ENCODE assay signal across 10 cellular contexts in the genomic region with DNA sequence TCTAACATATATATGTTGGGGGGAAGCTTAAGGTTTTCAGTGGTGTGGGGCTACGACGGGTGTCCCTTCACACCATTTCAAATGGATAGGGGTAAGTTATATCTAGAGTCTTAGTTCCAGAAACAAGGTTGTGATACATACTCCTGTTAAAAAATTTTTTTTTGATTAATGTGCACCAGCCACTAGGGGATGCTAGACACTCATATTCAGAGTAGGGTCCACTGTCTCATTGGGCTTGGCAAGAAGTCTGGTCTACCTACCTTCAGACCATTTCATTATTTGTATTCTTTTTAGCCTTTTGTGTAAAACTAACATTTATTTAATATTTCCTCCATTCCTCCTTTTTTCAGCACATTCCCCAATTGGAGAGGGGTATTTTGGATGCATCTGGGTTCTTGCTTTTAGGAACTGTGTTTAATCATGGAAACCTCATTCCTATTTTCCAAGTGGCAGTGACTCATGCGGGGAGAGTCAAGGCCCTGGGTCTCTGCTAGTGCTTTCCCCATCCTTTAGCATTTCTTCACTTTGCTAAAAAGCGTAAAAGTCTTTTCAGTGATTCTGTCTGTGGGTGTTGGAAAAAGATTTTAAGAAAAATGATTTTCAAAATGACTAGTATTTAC. TPM values are rescaled to one million over a fixed set of nuclear protein-coding genes. Genes with fewer than 3 reads are reported as not detected.
DNase-seq lines count a peak whose midpoint lies in the region; ATAC-seq, FAIRE-seq and TF ChIP-seq lines count a peak whose summit lies in the region.
"Had no signal": no experiment of that assay in that cellular context is flagged by ENCODE, and none has a peak within 500 bp of the region (broad histone marks: within the 10 kb centered on the region; RNA-seq: fewer than 3 reads in every experiment).

No MANE protein-coding gene starts in this region.

- H3K4me3 ChIP-seq in HCT116 (replicated peaks in 1 of 2; ENCODE audit: low read depth in 1 of 2, low read length in 2 of 2) (no peak overlapping the region), pancreas (no peak overlapping the region)
- H3K4me3 ChIP-seq: SJSA1 had no signal

- no peak for TF ChIP-seq POLR2A in HCT116 (IDR thresholded peaks at IDR 0.05; ENCODE audit: borderline replicate concordance, extremely low read depth, insufficient read depth, insufficient read length)

- H3K27me3 Mint-ChIP-seq in stimulated activated memory B cell treated with anti-CD40 and anti-IgM and Interleukin-4, amounts not matched to agents 10 μg/mL and 1 μg/mL and 100 μg/mL, for 72 hours, result no peaks in the 10 kb centered on the region
- no peaks in the 10 kb centered on the region for H3K27me3 Mint-ChIP-seq in activated CD4-positive, alpha-beta T cell treated with anti-CD3 and anti-CD28 coated beads, Interleukin-2, amount 10 ng/mL, durations not matched to agents 24 days and 14 days

- no peaks in the 10 kb centered on the region for H3K79me2 ChIP-seq in HCT116 (ENCODE audit: insufficient read depth, low read length)

- H3K9ac ChIP-seq in HCT116 (ENCODE audit: low read length), result no peak overlapping the region

- no peak overlapping the region for H3K27ac ChIP-seq in HCT116 (ENCODE audit: low read depth, low read length)
- no peak overlapping the region for H3K27ac ChIP-seq in pancreas
- H3K27ac ChIP-seq: SJSA1 had no signal

- H3K4me1 Mint-ChIP-seq in stimulated activated memory B cell treated with anti-CD40 and anti-IgM and Interleukin-4, amounts not matched to agents 10 μg/mL and 1 μg/mL and 100 μg/mL, for 72 hours, result no peaks in the 10 kb centered on the region
- no peaks in the 10 kb centered on the region for H3K4me1 Mint-ChIP-seq in activated CD4-positive, alpha-beta T cell treated with anti-CD3 and anti-CD28 coated beads, Interleukin-2, amount 10 ng/mL, durations not matched to agents 24 days and 14 days
- H3K4me1 Mint-ChIP-seq: memory B cell had no signal

- no peaks in the 10 kb centered on the region for H3K9me3 Mint-ChIP-seq in stimulated activated memory B cell treated with anti-CD40 and anti-IgM and Interleukin-4, amounts not matched to agents 10 μg/mL and 1 μg/mL and 100 μg/mL, for 72 hours
- H3K9me3 Mint-ChIP-seq in activated CD4-positive, alpha-beta T cell treated with anti-CD3 and anti-CD28 coated beads, Interleukin-2, amount 10 ng/mL, durations not matched to agents 24 days and 14 days, result no peaks in the 10 kb centered on the region

- H3K36me3 ChIP-seq in HCT116 (ENCODE audit: control insufficient read depth in 1 of 2, insufficient read depth in 2 of 2, low read length in 2 of 2) (no peaks in the 10 kb centered on the region), pancreas (no peaks in the 10 kb centered on the region)
- H3K36me3 ChIP-seq: SJSA1 had no signal

- WGBS in pancreas, 2 donors, result 29 to 33% methylated on average over 4 of the region's 4 CpGs

- no peak for FAIRE-seq in pancreas (lab: Jason Lieb, UNC)

- H2AFZ ChIP-seq in HCT116 (ENCODE audit: low read depth, low read length, poor library complexity, severe bottlenecking), result no peak overlapping the region

- no peaks in the 10 kb centered on the region for H3K36me3 Mint-ChIP-seq in stimulated activated memory B cell treated with anti-CD40 and anti-IgM and Interleukin-4, amounts not matched to agents 10 μg/mL and 1 μg/mL and 100 μg/mL, for 72 hours
- no peaks in the 10 kb centered on the region for H3K36me3 Mint-ChIP-seq in activated CD4-positive, alpha-beta T cell treated with anti-CD3 and anti-CD28 coated beads, Interleukin-2, amount 10 ng/mL, durations not matched to agents 24 days and 14 days (ENCODE audit: low read depth)
- H3K36me3 Mint-ChIP-seq: memory B cell had no signal

- peak; percentile 66 to 86 (median 76) for TF ChIP-seq CTCF in HCT116 (IDR thresholded peaks at IDR 0.05 in 2 of 3, conservative IDR thresholded peaks at IDR 0.05 in 1 of 3; ENCODE audit: borderline replicate concordance in 1 of 3, insufficient read depth in 1 of 3, low read depth in 2 of 3, low read length in 2 of 3)
- peak in 2 of 4 donors; percentile 54 to 56 for TF ChIP-seq CTCF in pancreas (IDR thresholded peaks at IDR 0.05)

- no peaks in the 10 kb centered on the region for H4K20me1 ChIP-seq in HCT116 (ENCODE audit: insufficient read depth)

- H3K4me3 Mint-ChIP-seq in stimulated activated memory B cell treated with anti-CD40 and anti-IgM and Interleukin-4, amounts not matched to agents 10 μg/mL and 1 μg/mL and 100 μg/mL, for 72 hours, result no peak overlapping the region
- H3K4me3 Mint-ChIP-seq in activated CD4-positive, alpha-beta T cell treated with anti-CD3 and anti-CD28 coated beads, Interleukin-2, amount 10 ng/mL, durations not matched to agents 24 days and 14 days, result no peak overlapping the region
- H3K4me3 Mint-ChIP-seq: memory B cell had no signal

- intact Hi-C loops in HCT116 (cut with micrococcal nuclease) (loop anchor here (1.0 to 5.0 kb wide), 3 partner anchors 159 to 579 kb away; a partner anchor contains a TSS), pancreas (cut with DNase I) (no loop called here)
- intact Hi-C loops in activated CD4-positive, alpha-beta T cell treated with anti-CD3 and anti-CD28 coated beads, Interleukin-2, amount 10 ng/mL, durations not matched to agents 24 days and 14 days (cut with micrococcal nuclease), result loop anchor here (5.0 kb wide), 1 partner anchor 494 kb away; no protein-coding TSS in a partner anchor

- RAD21 ChIA-PET in HCT116 (lab: Charles Lee; ENCODE audit: low non-redundant PET in 1 of 2, low total read pairs in 2 of 2, uncharacterized antibody in 2 of 2, unreplicated experiment in 2 of 2), result no interaction called here

- H3K27ac Mint-ChIP-seq in stimulated activated memory B cell treated with anti-CD40 and anti-IgM and Interleukin-4, amounts not matched to agents 10 μg/mL and 1 μg/mL and 100 μg/mL, for 72 hours, result no peak overlapping the region
- H3K27ac Mint-ChIP-seq in activated CD4-positive, alpha-beta T cell treated with anti-CD3 and anti-CD28 coated beads, Interleukin-2, amount 10 ng/mL, durations not matched to agents 24 days and 14 days, result no peak overlapping the region
- H3K27ac Mint-ChIP-seq: memory B cell had no signal

- CTCF ChIA-PET in HCT116 (lab: Charles Lee), result interaction anchor here (6.0 kb wide), 1 partner anchor 495 kb away, joined by 30 read pairs; no protein-coding TSS in a partner anchor

- DNase-seq in DMS153 (lab: John Stamatoyannopoulos, UW) (peak; percentile 12), HCT116 (ENCODE audit: low read depth, low spot score) (peak; percentile 23), NCI-H446 (lab: John Stamatoyannopoulos, UW) (peak; percentile 6 to 61), dedifferentiated amniotic fluid mesenchymal stem cell (ENCODE audit: extremely low spot score) (peak; percentile 31), pancreas (peak in 1 of 6 donors; percentile 13)
- DNase-seq in activated naive CD4-positive, alpha-beta T cell (lab: John Stamatoyannopoulos, UW), result no peak
- DNase-seq in activated CD4-positive, alpha-beta T cell treated with anti-CD3 and anti-CD28 coated beads, Interleukin-2, amount 10 ng/mL, durations not matched to agents 24 days and 14 days, result no peak

- H3K27me3 ChIP-seq in HCT116 (ENCODE audit: insufficient read depth, low read length) (no peaks in the 10 kb centered on the region), pancreas (peaks cover 0 to 8% (median 0%) of the 10 kb centered on the region in 4 donors)
- H3K27me3 ChIP-seq: SJSA1 had no signal

- H3K4me2 ChIP-seq in HCT116 (ENCODE audit: low read length), result no peak overlapping the region

- ATAC-seq in HCT116 (peak; percentile 88), pancreas (peak; percentile 50 to 86 (median 80))
- ATAC-seq in stimulated activated memory B cell treated with anti-CD40 and anti-IgM and Interleukin-4, amounts not matched to agents 10 μg/mL and 1 μg/mL and 100 μg/mL, for 72 hours, result no peak

- H3K4me1 ChIP-seq in HCT116 (ENCODE audit: control insufficient read depth in 1 of 2, insufficient read depth in 2 of 2, low read length in 2 of 2), result peaks cover 4 to 13% of the 10 kb centered on the region in 2 experiments
- no peaks in the 10 kb centered on the region for H3K4me1 ChIP-seq in pancreas
- H3K4me1 ChIP-seq: SJSA1 had no signal

- H3K9me3 ChIP-seq in HCT116 (ENCODE audit: control insufficient read depth in 1 of 2, insufficient read depth in 1 of 2, low read depth in 1 of 2, low read length in 2 of 2) (no peaks in the 10 kb centered on the region), pancreas (no peaks in the 10 kb centered on the region)
- H3K9me3 ChIP-seq: SJSA1 had no signal

- POLR2A ChIA-PET in HCT116 (lab: Charles Lee), result no interaction called here

- no TSS peak for BruUV-seq in HCT116 (replicated peaks; lab: Mats Ljungman, UMichigan)

- no peaks in the 10 kb centered on the region for H3K9me2 ChIP-seq in HCT116 (ENCODE audit: insufficient read depth)

- TF ChIP-seq RAD21 in HCT116 (IDR thresholded peaks at IDR 0.05; ENCODE audit: low read depth), result peak; percentile 89

TF ChIP-seq in HCT116, 20 proteins besides CTCF, POLR2A, EP300 and RAD21:
- no peak for TF ChIP-seq ELF1 (IDR thresholded peaks at IDR 0.05; ENCODE audit: borderline replicate concordance, low read depth)
- no peak for TF ChIP-seq FOSL1 (IDR thresholded peaks at IDR 0.05; ENCODE audit: low read depth)
- TF ChIP-seq SIN3A (IDR thresholded peaks at IDR 0.05; ENCODE audit: low read depth), result no peak
- TF ChIP-seq POLR2AphosphoS5 (IDR thresholded peaks at IDR 0.05; ENCODE audit: low read depth, low read length), result no peak
- no peak for TF ChIP-seq JUND (IDR thresholded peaks at IDR 0.05)
- no peak for TF ChIP-seq ZFX (IDR thresholded peaks at IDR 0.05)

RNA-seq across cellular contexts. Expression of a gene that starts 33.4 kb away (rescaled TPM):
- 1.7 TPM for total RNA-seq in HCT116 (2021; ENCODE audit: unreplicated experiment)
- polyA plus RNA-seq in HCT116 (2012), result 0.36 and 0.61 TPM in 2 replicates
- total RNA-seq in pancreas, result 1 to 10 TPM in 1 of 6 donors, under 1 TPM in 5; 0.15 to 2.1 (median 0.31) TPM
- polyA plus RNA-seq in pancreas, result under 1 TPM in 1 of 2 donors, not detected in 1; 0.14 TPM
- not detected in 2 replicates for total RNA-seq in activated CD4-positive, alpha-beta T cell treated with anti-CD3 and anti-CD28 coated beads, Interleukin-2, amount 10 ng/mL, durations not matched to agents 24 days and 14 days

Comparison
In these comparisons a context has a peak if more than half of its experiments do, and no peak if none do; other contexts are left out.
1. DNase-seq: peak in DMS153 (single experiment), HCT116 (single experiment), NCI-H446 (2 of 2) and dedifferentiated amniotic fluid mesenchymal stem cell (single experiment); none in activated naive CD4-positive, alpha-beta T cell (0 of 4) and activated CD4-positive, alpha-beta T cell treated with anti-CD3 and anti-CD28 coated beads, Interleukin-2, amount 10 ng/mL, durations not matched to agents 24 days and 14 days (single experiment).
2. intact Hi-C loops: an anchor here in HCT116 (1.0 to 5.0 kb wide) and activated CD4-positive, alpha-beta T cell treated with anti-CD3 and anti-CD28 coated beads, Interleukin-2, amount 10 ng/mL, durations not matched to agents 24 days and 14 days (5.0 kb wide); none called in pancreas.